19 cellular contexts compared by ENCODE assay signal in the genomic region with DNA sequence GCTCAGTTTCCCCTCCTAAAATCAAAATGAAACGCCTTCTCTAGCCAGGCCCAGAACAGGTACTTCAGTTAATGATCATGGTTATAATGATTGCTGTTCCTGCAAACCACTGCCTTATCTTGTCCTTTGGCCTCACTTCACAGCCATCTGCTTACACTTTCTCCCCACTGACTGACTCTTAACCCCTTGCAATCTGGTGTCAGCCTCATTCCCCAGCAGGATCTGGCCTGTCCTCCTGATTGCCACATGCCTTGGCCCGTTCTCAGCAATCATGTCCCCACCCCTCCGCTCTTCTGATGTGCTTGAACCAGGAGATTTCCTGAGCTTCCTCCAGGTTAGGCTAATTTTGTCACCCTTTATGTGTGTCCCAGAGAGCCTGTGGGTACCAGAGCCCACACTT.
DNase-seq lines count a peak whose midpoint lies in the region; ATAC-seq and TF ChIP-seq lines count a peak whose summit lies in the region.
"Had no signal": no experiment of that assay in that cellular context is flagged by ENCODE, and none has a peak within 500 bp of the region (broad histone marks: within the 10 kb centered on the region; RNA-seq: fewer than 3 reads in every experiment).

No MANE protein-coding gene starts in this region.

- no peaks in the 10 kb centered on the region for H3K4me1 Mint-ChIP-seq in activated naive CD8-positive, alpha-beta T cell treated with anti-CD3 and anti-CD28 coated beads, Interleukin-2, amount 50 U/mL, for 24 hours
- H3K4me1 Mint-ChIP-seq in activated naive CD8-positive, alpha-beta T cell treated with anti-CD3 and anti-CD28 coated beads for 36 hours, result no peaks in the 10 kb centered on the region

- peaks cover 12% of the 10 kb centered on the region for H3K27me3 Mint-ChIP-seq in activated naive CD8-positive, alpha-beta T cell treated with anti-CD3 and anti-CD28 coated beads, Interleukin-2, amount 50 U/mL, for 24 hours
- H3K27me3 Mint-ChIP-seq in activated naive CD8-positive, alpha-beta T cell treated with anti-CD3 and anti-CD28 coated beads for 36 hours, result peaks cover 17% of the 10 kb centered on the region

- no peak for ATAC-seq in activated naive CD8-positive, alpha-beta T cell treated with anti-CD3 and anti-CD28 coated beads, Interleukin-2, amount 50 U/mL, for 24 hours
- peak; percentile 60 for ATAC-seq in left lobe of liver
- ATAC-seq: GM12878, K562 had no signal

- no peaks in the 10 kb centered on the region for H3K4me1 ChIP-seq in BE2C
- H3K4me1 ChIP-seq: BLaER1 had no signal

- no peaks in the 10 kb centered on the region for H3K9me3 Mint-ChIP-seq in activated naive CD8-positive, alpha-beta T cell treated with anti-CD3 and anti-CD28 coated beads, Interleukin-2, amount 50 U/mL, for 24 hours
- H3K9me3 Mint-ChIP-seq in activated naive CD8-positive, alpha-beta T cell treated with anti-CD3 and anti-CD28 coated beads for 36 hours, result no peaks in the 10 kb centered on the region
- H3K9me3 Mint-ChIP-seq: CD4-positive, alpha-beta T cell; T-helper 1 cell treated with Interleukin-12 subunit alpha and Interleukin-12 subunit beta and Interleukin-4 antibody, amounts not matched to agents 30 μg/mL and 1 μg/mL, for 36 hours had no signal

- H3K27ac Mint-ChIP-seq in activated naive CD8-positive, alpha-beta T cell treated with anti-CD3 and anti-CD28 coated beads, Interleukin-2, amount 50 U/mL, for 24 hours, result peak overlapping the region; percentile 14
- no peak overlapping the region for H3K27ac Mint-ChIP-seq in activated naive CD8-positive, alpha-beta T cell treated with anti-CD3 and anti-CD28 coated beads for 36 hours
- H3K27ac Mint-ChIP-seq: CD4-positive, alpha-beta T cell; T-helper 1 cell treated with Interleukin-12 subunit alpha and Interleukin-12 subunit beta and Interleukin-4 antibody, amounts not matched to agents 30 μg/mL and 1 μg/mL, for 36 hours had no signal

- no peaks in the 10 kb centered on the region for H3K9me3 ChIP-seq in BE2C
- H3K9me3 ChIP-seq: BLaER1, MG63 had no signal

- DNase-seq in activated naive CD8-positive, alpha-beta T cell treated with anti-CD3 and anti-CD28 coated beads, Interleukin-2, amount 50 U/mL, for 24 hours, result no peak
- no peak for DNase-seq in activated naive CD8-positive, alpha-beta T cell treated with anti-CD3 and anti-CD28 coated beads for 36 hours
- DNase-seq in NCI-H2029 treated with DMSO at 0.1 percent for 48 hours (lab: John Stamatoyannopoulos, UW), result peak; percentile 62
- DNase-seq in NCI-H524 treated with DMSO at 0.1 percent for 48 hours (lab: John Stamatoyannopoulos, UW), result peak; percentile 16
- DNase-seq in left lobe of liver (ENCODE audit: low spot score), result no peak
- no peak for DNase-seq in mucosa of gallbladder (ENCODE audit: low spot score)
- DNase-seq in BE2C, result no peak
- DNase-seq: CD4-positive, alpha-beta T cell; COR-L47; DMS79 treated with DMSO at 0.1 percent for 48 hours; MG63; NCI-H1048; NCI-H187 treated with DMSO at 0.1 percent for 48 hours; NCI-H510A treated with DMSO at 0.1 percent for 48 hours; Right ventricle myocardium superior had no signal

- peaks cover 7% of the 10 kb centered on the region; the same call in 1 of the 2 replicates for H3K27me3 ChIP-seq in BE2C
- H3K27me3 ChIP-seq: BLaER1, MG63 had no signal

- no peaks in the 10 kb centered on the region for H3K36me3 Mint-ChIP-seq in activated naive CD8-positive, alpha-beta T cell treated with anti-CD3 and anti-CD28 coated beads, Interleukin-2, amount 50 U/mL, for 24 hours (ENCODE audit: low read depth)
- no peaks in the 10 kb centered on the region for H3K36me3 Mint-ChIP-seq in activated naive CD8-positive, alpha-beta T cell treated with anti-CD3 and anti-CD28 coated beads for 36 hours

- no peak overlapping the region for H3K4me3 Mint-ChIP-seq in activated naive CD8-positive, alpha-beta T cell treated with anti-CD3 and anti-CD28 coated beads, Interleukin-2, amount 50 U/mL, for 24 hours
- H3K4me3 Mint-ChIP-seq in activated naive CD8-positive, alpha-beta T cell treated with anti-CD3 and anti-CD28 coated beads for 36 hours, result no peak overlapping the region
- H3K4me3 Mint-ChIP-seq: CD4-positive, alpha-beta T cell; T-helper 1 cell treated with Interleukin-12 subunit alpha and Interleukin-12 subunit beta and Interleukin-4 antibody, amounts not matched to agents 30 μg/mL and 1 μg/mL, for 36 hours had no signal

- no peaks in the 10 kb centered on the region for H3K36me3 ChIP-seq in BE2C
- H3K36me3 ChIP-seq: BLaER1, MG63 had no signal

- H3K4me3 ChIP-seq in BE2C (ENCODE audit: low read depth, low read length), result no peak overlapping the region
- H3K4me3 ChIP-seq: BLaER1, GM12878, K562, MG63 had no signal

- no peak for TF ChIP-seq CTCF in BE2C (IDR thresholded peaks at IDR 0.05; ENCODE audit: low read depth, low read length)

Comparison
In these comparisons a context has a peak if more than half of its experiments do, and no peak if none do; other contexts are left out.
1. DNase-seq: peak in NCI-H2029 treated with DMSO at 0.1 percent for 48 hours (single experiment) and NCI-H524 treated with DMSO at 0.1 percent for 48 hours (single experiment); none in activated naive CD8-positive, alpha-beta T cell treated with anti-CD3 and anti-CD28 coated beads, Interleukin-2, amount 50 U/mL, for 24 hours (single experiment), activated naive CD8-positive, alpha-beta T cell treated with anti-CD3 and anti-CD28 coated beads for 36 hours (single experiment), left lobe of liver (single experiment), mucosa of gallbladder (single experiment) and BE2C (single experiment).